10 cellular contexts compared by ENCODE assay signal in genomic region chr10:35150335-35150734, GRCh38. TPM values are rescaled to one million over a fixed set of nuclear protein-coding genes. Genes with fewer than 3 reads are reported as not detected.
DNase-seq lines count a peak whose midpoint lies in the region; ATAC-seq and TF ChIP-seq lines count a peak whose summit lies in the region.
"Had no signal": no experiment of that assay in that cellular context is flagged by ENCODE, and none has a peak within 500 bp of the region (broad histone marks: within the 10 kb centered on the region; RNA-seq: fewer than 3 reads in every experiment).

No MANE protein-coding gene starts in this region.

- no peak overlapping the region for H2AFZ ChIP-seq in SU-DHL-6 (ENCODE audit: low read depth, low read length, severe bottlenecking)

- H3K36me3 ChIP-seq in SU-DHL-6 (ENCODE audit: low read length) (0 out of 2 replicates have a peak, but pooled peaks cover 6% of the 10 kb centered on the region), upper lobe of left lung (peaks cover 0 to 4% (median 0%) of the 10 kb centered on the region in 4 donors)
- no peaks in the 10 kb centered on the region for H3K36me3 ChIP-seq in effector memory CD4-positive, alpha-beta T cell (ENCODE audit: control insufficient read depth, insufficient read depth, low read length)

- H3K9ac ChIP-seq in SU-DHL-6 (ENCODE audit: low read length): peak overlapping the region; percentile 48

- TF ChIP-seq CTCF in SU-DHL-6 (IDR thresholded peaks at IDR 0.05; ENCODE audit: insufficient read depth, low read length, poor library complexity, severe bottlenecking) (no peak), upper lobe of left lung (IDR thresholded peaks at IDR 0.05) (no peak)

- DNase-seq in stimulated activated naive CD8-positive, alpha-beta T cell treated with anti-CD3 and anti-CD28 coated beads, Interleukin-15, Interleukin-2, amounts not matched to agents 100 U/mL and 50 U/mL, for 24 hours: no peak
- no peak for DNase-seq in effector memory CD4-positive, alpha-beta T cell
- DNase-seq in NOMO-1 treated with dmso at 0.1 percent for 144 hours (lab: John Stamatoyannopoulos, UW; ENCODE audit: unreplicated experiment) (no peak), mucosa of gallbladder (ENCODE audit: low spot score) (no peak), upper lobe of left lung (no peak)
- DNase-seq: NCI-H1694 treated with DMSO at 0.1 percent for 48 hours, psoas muscle had no signal

- H3K27ac Mint-ChIP-seq in stimulated activated naive CD8-positive, alpha-beta T cell treated with anti-CD3 and anti-CD28 coated beads, Interleukin-15, Interleukin-2, amounts not matched to agents 100 ng/mL and 50 ng/mL, for 24 hours: peak overlapping the region; percentile 90

- H3K9me3 Mint-ChIP-seq in stimulated activated naive CD8-positive, alpha-beta T cell treated with anti-CD3 and anti-CD28 coated beads, Interleukin-15, Interleukin-2, amounts not matched to agents 100 ng/mL and 50 ng/mL, for 24 hours: no peaks in the 10 kb centered on the region

- no peaks in the 10 kb centered on the region; the same call in 1 of the 2 replicates for H3K79me2 ChIP-seq in SU-DHL-6 (ENCODE audit: insufficient read depth, low read length)

- H3K27ac ChIP-seq in SU-DHL-6 (ENCODE audit: low read depth, low read length) (peak overlapping the region; percentile 96), upper lobe of left lung (no peak overlapping the region)
- H3K27ac ChIP-seq in effector memory CD4-positive, alpha-beta T cell (ENCODE audit: insufficient read depth, low read length, poor library complexity, severe bottlenecking): peak overlapping the region; percentile 55
- H3K27ac ChIP-seq: psoas muscle had no signal

- H3F3A ChIP-seq in SU-DHL-6 (ENCODE audit: insufficient read depth): peaks cover 47% of the 10 kb centered on the region

- H3K4me2 ChIP-seq in SU-DHL-6 (ENCODE audit: low read depth, low read length, poor library complexity, severe bottlenecking): peak overlapping the region; percentile 61

- no peak for ATAC-seq in stimulated activated naive CD8-positive, alpha-beta T cell treated with anti-CD3 and anti-CD28 coated beads, Interleukin-15, Interleukin-2, amounts not matched to agents 100 U/mL and 50 U/mL, for 24 hours
- ATAC-seq in upper lobe of left lung (ENCODE audit: low FRiP score in 2 of 2) (no peak), HG03135 (IDR thresholded peaks at IDR 0.05; ENCODE audit: unreplicated experiment) (no peak)
- ATAC-seq: psoas muscle had no signal

- 96% methylated on average over 8 of the region's 8 CpGs for WGBS in upper lobe of left lung, 2 donors

- H3K9me3 ChIP-seq in SU-DHL-6 (ENCODE audit: insufficient read depth, low read length) (no peaks in the 10 kb centered on the region), upper lobe of left lung (no peaks in the 10 kb centered on the region)
- H3K9me3 ChIP-seq in effector memory CD4-positive, alpha-beta T cell (ENCODE audit: control insufficient read depth, low read length): no peaks in the 10 kb centered on the region
- H3K9me3 ChIP-seq: psoas muscle had no signal

- H3K4me3 ChIP-seq in SU-DHL-6 (ENCODE audit: insufficient read depth, low read length, poor library complexity, severe bottlenecking): peak overlapping the region; percentile 20
- H3K4me3 ChIP-seq in effector memory CD4-positive, alpha-beta T cell (ENCODE audit: insufficient read depth, low read depth, low read length, poor library complexity, severe bottlenecking): no peak overlapping the region
- H3K4me3 ChIP-seq in upper lobe of left lung: no peak overlapping the region
- H3K4me3 ChIP-seq: psoas muscle had no signal

- no peaks in the 10 kb centered on the region for H3K27me3 Mint-ChIP-seq in stimulated activated naive CD8-positive, alpha-beta T cell treated with anti-CD3 and anti-CD28 coated beads, Interleukin-15, Interleukin-2, amounts not matched to agents 100 ng/mL and 50 ng/mL, for 24 hours

- peaks cover 13% of the 10 kb centered on the region for H3K4me1 ChIP-seq in effector memory CD4-positive, alpha-beta T cell (ENCODE audit: control insufficient read depth, insufficient read depth, low read length, poor library complexity, severe bottlenecking)
- no peaks in the 10 kb centered on the region for H3K4me1 ChIP-seq in upper lobe of left lung
- H3K4me1 ChIP-seq: psoas muscle had no signal

- no peak for TF ChIP-seq POLR2A in upper lobe of left lung (IDR thresholded peaks at IDR 0.05)

- no peaks in the 10 kb centered on the region for H4K20me1 ChIP-seq in SU-DHL-6 (ENCODE audit: low read depth, low read length)

- H3K36me3 Mint-ChIP-seq in stimulated activated naive CD8-positive, alpha-beta T cell treated with anti-CD3 and anti-CD28 coated beads, Interleukin-15, Interleukin-2, amounts not matched to agents 100 ng/mL and 50 ng/mL, for 24 hours (ENCODE audit: low read depth): peaks cover 35% of the 10 kb centered on the region

- H3K27me3 ChIP-seq in SU-DHL-6 (ENCODE audit: low read length): no peaks in the 10 kb centered on the region
- H3K27me3 ChIP-seq in effector memory CD4-positive, alpha-beta T cell (replicated peaks; ENCODE audit: control insufficient read depth, insufficient read depth, low read length, poor library complexity, severe bottlenecking): no peaks in the 10 kb centered on the region
- H3K27me3 ChIP-seq in upper lobe of left lung: no peaks in the 10 kb centered on the region

- H3K4me1 Mint-ChIP-seq in stimulated activated naive CD8-positive, alpha-beta T cell treated with anti-CD3 and anti-CD28 coated beads, Interleukin-15, Interleukin-2, amounts not matched to agents 100 ng/mL and 50 ng/mL, for 24 hours (ENCODE audit: low read depth): peaks cover 86% of the 10 kb centered on the region

- TF ChIP-seq EP300 in upper lobe of left lung (IDR thresholded peaks at IDR 0.05): no peak

- H3K4me3 Mint-ChIP-seq in stimulated activated naive CD8-positive, alpha-beta T cell treated with anti-CD3 and anti-CD28 coated beads, Interleukin-15, Interleukin-2, amounts not matched to agents 100 ng/mL and 50 ng/mL, for 24 hours: peak overlapping the region; percentile 63

- H3K9me2 ChIP-seq in SU-DHL-6 (replicated peaks; ENCODE audit: insufficient read depth, low read length): no peaks in the 10 kb centered on the region

RNA-seq across cellular contexts. Expression of gene CREM, which starts 23.7 kb away (rescaled TPM):
- 26.8 TPM for total RNA-seq in mucosa of gallbladder
- 10 to 100 TPM in 5 of 6 donors, 1 to 10 TPM in 1; 5.4 to 35.7 (median 23.1) TPM for total RNA-seq in upper lobe of left lung

Comparison
In these comparisons a context has a peak if more than half of its experiments do, and no peak if none do; other contexts are left out.
1. H3K27ac ChIP-seq: peak in SU-DHL-6 (single experiment) and effector memory CD4-positive, alpha-beta T cell (single experiment); none in upper lobe of left lung (0 of 4).